1 cellular context compared by ENCODE assay signal in the genomic region with DNA sequence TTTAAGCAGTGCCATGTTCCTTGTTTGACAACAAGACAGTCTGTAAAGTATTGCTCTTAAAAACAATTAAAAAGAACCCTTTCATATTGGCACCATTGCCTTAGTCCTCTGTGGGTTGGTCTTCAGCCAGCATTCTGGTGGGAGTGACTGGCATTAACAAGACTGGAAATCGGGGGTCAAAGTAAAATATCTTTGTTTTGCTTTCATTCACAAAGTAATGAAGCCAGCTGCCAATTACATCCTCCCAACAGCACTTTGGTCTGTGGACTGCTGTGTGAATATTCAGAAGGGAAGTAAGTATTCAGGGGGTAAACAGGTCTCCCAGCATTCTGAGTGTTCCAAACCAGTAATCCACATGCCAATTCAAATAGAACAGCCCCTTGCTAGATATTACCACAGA.
TF ChIP-seq lines count a peak whose summit lies in the region.

No MANE protein-coding gene starts in this region.

TF ChIP-seq in endothelial cell of umbilical vein, 7 proteins besides CTCF, POLR2A, EP300 and RAD21 (continued from another document):
- TF ChIP-seq MYC (IDR thresholded peaks at IDR 0.05; ENCODE audit: low read depth, low read length): no peak
- TF ChIP-seq, protein P1, sequence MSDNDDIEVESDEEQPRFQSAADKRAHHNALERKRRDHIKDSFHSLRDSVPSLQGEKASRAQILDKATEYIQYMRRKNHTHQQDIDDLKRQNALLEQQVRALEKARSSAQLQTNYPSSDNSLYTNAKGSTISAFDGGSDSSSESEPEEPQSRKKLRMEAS (IDR thresholded peaks at IDR 0.05; ENCODE audit: insufficient read depth, insufficient read length): no peak
- no peak for TF ChIP-seq JUN (IDR thresholded peaks at IDR 0.05; ENCODE audit: borderline replicate concordance, insufficient read depth, insufficient read length, low read depth)
- no peak for TF ChIP-seq EZH2 (IDR thresholded peaks at IDR 0.05; ENCODE audit: borderline replicate concordance, low read depth, low read length, severe bottlenecking)
